In genomic region chr20:18774207-18774606, GRCh38 we compare ENCODE assay signal across 7 cellular contexts. TPM values are rescaled to one million over a fixed set of nuclear protein-coding genes. Genes with fewer than 3 reads are reported as not detected.
"Had no signal": no experiment of that assay in that cellular context is flagged by ENCODE, and none has a peak within 500 bp of the region (broad histone marks: within the 10 kb centered on the region; RNA-seq: fewer than 3 reads in every experiment).

No MANE protein-coding gene starts in this region.

- H2AFZ ChIP-seq: GM23338 had no signal

- H3K4me3 ChIP-seq: GM23338, K562 had no signal

- DNase-seq: H9, HCEC 1CT, HFFc6, IMR-90 had no signal

- ATAC-seq: GM23338, K562 had no signal

- H3K4me2 ChIP-seq: GM23338 had no signal

RNA-seq across cellular contexts. Expression of gene SCP2D1, which starts 39.4 kb away (rescaled TPM):
- total RNA-seq: GM23338, H1, H9, HFFc6, IMR-90, K562 had no signal
- polyA plus RNA-seq: GM23338, H1, IMR-90, K562 had no signal
